2 cellular contexts compared by ENCODE assay signal in genomic region chr18:59987102-59987501, GRCh38.
TF ChIP-seq lines count a peak whose summit lies in the region.

No MANE protein-coding gene starts in this region.

TF ChIP-seq in HEK293, 187 proteins besides CTCF, POLR2A, EP300 and RAD21 (continued from another document):
- TF ChIP-seq PRDM10 (tag by site-specific recombination; IDR thresholded peaks at IDR 0.05), result 0 out of 2 replicates have a peak, but pooled peaks have one; percentile 9

TF ChIP-seq in K562, 482 proteins besides CTCF, POLR2A, EP300 and RAD21 (continued from another document):
- TF ChIP-seq ATF3 (IDR thresholded peaks at IDR 0.05), result peak; percentile 43
- TF ChIP-seq ATF3 (CRISPR knock-in tag; conservative IDR thresholded peaks at IDR 0.05), result no peak
- no peak for TF ChIP-seq ZNF512 (tag; IDR thresholded peaks at IDR 0.05)
- TF ChIP-seq ZKSCAN8 (CRISPR knock-in tag; IDR thresholded peaks at IDR 0.05), result no peak
- no peak for TF ChIP-seq ZNF12 (CRISPR knock-in tag; IDR thresholded peaks at IDR 0.05)
- no peak for TF ChIP-seq NUFIP1 (IDR thresholded peaks at IDR 0.05; ENCODE audit: partially characterized antibody)
- no peak for TF ChIP-seq MYBL2 (IDR thresholded peaks at IDR 0.05; ENCODE audit: low read depth)
- TF ChIP-seq MYBL2 (CRISPR knock-in tag; IDR thresholded peaks at IDR 0.05; ENCODE audit: borderline replicate concordance), result no peak
- TF ChIP-seq USF1 (CRISPR knock-in tag; IDR thresholded peaks at IDR 0.05), result no peak
- TF ChIP-seq POLR2AphosphoS2 (IDR thresholded peaks at IDR 0.05; ENCODE audit: low read length), result no peak
